Comparison of ENCODE assay signal across 1 cellular context in the genomic region with DNA sequence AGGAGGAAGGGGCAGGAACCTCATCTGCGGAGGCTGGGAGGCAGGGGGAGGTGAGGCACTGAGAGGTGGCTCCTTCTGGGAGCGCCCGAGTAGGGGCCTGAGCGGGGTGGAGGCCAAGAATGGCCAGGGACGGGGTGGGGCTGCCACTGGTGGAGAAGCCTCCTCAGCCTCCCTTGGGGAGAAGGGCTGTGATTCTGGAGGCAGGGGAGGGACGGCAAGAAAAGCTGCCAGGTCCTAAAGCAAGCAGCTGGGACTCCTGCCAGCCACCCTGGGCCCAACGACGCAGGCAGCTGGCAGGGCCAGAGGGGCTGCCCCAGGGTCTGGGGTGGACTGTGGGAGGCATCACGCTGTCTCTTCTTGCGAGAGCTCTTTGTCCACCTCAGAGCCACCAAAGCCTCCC.
TF ChIP-seq lines count a peak whose summit lies in the region.

No MANE protein-coding gene starts in this region.

TF ChIP-seq in SK-N-SH, 30 proteins besides CTCF, POLR2A, EP300 and RAD21 (continued from another document):
- TF ChIP-seq, protein P1, sequence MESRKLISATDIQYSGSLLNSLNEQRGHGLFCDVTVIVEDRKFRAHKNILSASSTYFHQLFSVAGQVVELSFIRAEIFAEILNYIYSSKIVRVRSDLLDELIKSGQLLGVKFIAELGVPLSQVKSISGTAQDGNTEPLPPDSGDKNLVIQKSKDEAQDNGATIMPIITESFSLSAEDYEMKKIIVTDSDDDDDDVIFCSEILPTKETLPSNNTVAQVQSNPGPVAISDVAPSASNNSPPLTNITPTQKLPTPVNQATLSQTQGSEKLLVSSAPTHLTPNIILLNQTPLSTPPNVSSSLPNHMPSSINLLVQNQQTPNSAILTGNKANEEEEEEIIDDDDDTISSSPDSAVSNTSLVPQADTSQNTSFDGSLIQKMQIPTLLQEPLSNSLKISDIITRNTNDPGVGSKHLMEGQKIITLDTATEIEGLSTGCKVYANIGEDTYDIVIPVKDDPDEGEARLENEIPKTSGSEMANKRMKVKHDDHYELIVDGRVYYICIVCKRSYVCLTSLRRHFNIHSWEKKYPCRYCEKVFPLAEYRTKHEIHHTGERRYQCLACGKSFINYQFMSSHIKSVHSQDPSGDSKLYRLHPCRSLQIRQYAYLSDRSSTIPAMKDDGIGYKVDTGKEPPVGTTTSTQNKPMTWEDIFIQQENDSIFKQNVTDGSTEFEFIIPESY (IDR thresholded peaks at IDR 0.05; ENCODE audit: borderline replicate concordance, low read depth): no peak
- no peak for TF ChIP-seq SMC3 (IDR thresholded peaks at IDR 0.05; ENCODE audit: low read depth, low read length)
